In genomic region chr13:33445476-33445875, GRCh38 we compare ENCODE assay signal across 17 cellular contexts.
DNase-seq lines count a peak whose midpoint lies in the region; ATAC-seq and TF ChIP-seq lines count a peak whose summit lies in the region.
"Had no signal": no experiment of that assay in that cellular context is flagged by ENCODE, and none has a peak within 500 bp of the region (broad histone marks: within the 10 kb centered on the region; RNA-seq: fewer than 3 reads in every experiment).

No MANE protein-coding gene starts in this region.

- DNase-seq in DMS153 (lab: John Stamatoyannopoulos, UW) (peak; percentile 17), DMS153 treated with DMSO at 0.1 percent for 48 hours (lab: John Stamatoyannopoulos, UW; ENCODE audit: unreplicated experiment) (no peak), NCI-H526 treated with DMSO at 0.1 percent for 48 hours (lab: John Stamatoyannopoulos, UW) (peak; percentile 90), epithelial cell of esophagus (ENCODE audit: low read depth) (peak; percentile 18), renal cortical epithelial cell (ENCODE audit: low read depth) (peak; percentile 2), SHP77 (lab: John Stamatoyannopoulos, UW) (no peak)
- DNase-seq: 8988T; BE2C; Caco-2; CD4-positive, CD25-positive, alpha-beta regulatory T cell; H9; NCI-H1436 treated with DMSO at 0.1 percent for 48 hours; NCI-H510A; Right ventricle myocardium superior had no signal

- no peak for ATAC-seq in GM19035 (IDR thresholded peaks at IDR 0.05; ENCODE audit: unreplicated experiment)
- no peak for ATAC-seq in HG03565 (IDR thresholded peaks at IDR 0.05; ENCODE audit: unreplicated experiment)
- ATAC-seq: GM12878 had no signal

- no peak for TF ChIP-seq CTCF in epithelial cell of esophagus (IDR thresholded peaks at IDR 0.05; ENCODE audit: insufficient read depth, low read depth, low read length, missing control alignments)

- no peak overlapping the region for H3K4me3 ChIP-seq in epithelial cell of esophagus (ENCODE audit: low read length)
- H3K4me3 ChIP-seq: GM12878 had no signal

Comparison
In these comparisons a context has a peak if more than half of its experiments do, and no peak if none do; other contexts are left out.
1. DNase-seq: peak in DMS153 (single experiment), NCI-H526 treated with DMSO at 0.1 percent for 48 hours (single experiment), epithelial cell of esophagus (single experiment) and renal cortical epithelial cell (single experiment); none in DMS153 treated with DMSO at 0.1 percent for 48 hours (single experiment) and SHP77 (0 of 2).